In genomic region chr1:38728176-38728908, GRCh38 we compare ENCODE assay signal across 8 cellular contexts.
A peak's percentile ranks its signal among the peaks of the same experiment; 100 is the strongest.
DNase-seq lines count a peak whose midpoint lies in the region; ATAC-seq and TF ChIP-seq lines count a peak whose summit lies in the region.

No MANE protein-coding gene starts in this region.

- H3K4me1 ChIP-seq in PC-3 (ENCODE audit: insufficient read depth, low read length), result peaks cover 8% of the 10 kb centered on the region

- H3K9ac ChIP-seq in PC-3 (ENCODE audit: low read length), result no peak overlapping the region

- no peak overlapping the region for H3K27ac ChIP-seq in PC-3 (ENCODE audit: low read length)

- peaks cover 53% of the 10 kb centered on the region for H3K27me3 ChIP-seq in PC-3 (ENCODE audit: low read length)

- H2AFZ ChIP-seq in PC-3 (ENCODE audit: low read length), result no peak overlapping the region

- DNase-seq in EH (ENCODE audit: low read depth) (peak; percentile 83), PC-3 (peak; percentile 4), fibroblast of the aortic adventitia (ENCODE audit: low read depth) (peak; percentile 70), neural crest cell (ENCODE audit: low read depth, low spot score) (no peak), HCEC 1CT (no peak), COR-L47 (lab: John Stamatoyannopoulos, UW) (no peak), GM19240 (ENCODE audit: insufficient read length, low spot score) (no peak)

- no peaks in the 10 kb centered on the region for H3K9me2 ChIP-seq in PC-3 (replicated peaks; ENCODE audit: low read length)

- no peaks in the 10 kb centered on the region for H4K20me1 ChIP-seq in PC-3 (ENCODE audit: low read length)

- BruUV-seq in PC-3 (replicated peaks; lab: Mats Ljungman, UMichigan), result no TSS peak

- peak overlapping the region; percentile 78 for H3K27ac Mint-ChIP-seq in neural crest cell (ENCODE audit: unreplicated experiment)

- ATAC-seq in PC-3 (no peak), GM18517 (IDR thresholded peaks at IDR 0.05; ENCODE audit: unreplicated experiment) (no peak)

- H3K27me3 Mint-ChIP-seq in neural crest cell (ENCODE audit: low read depth), result peaks cover 33% of the 10 kb centered on the region

- H3K79me2 ChIP-seq in PC-3 (ENCODE audit: low read length), result no peaks in the 10 kb centered on the region

- no peak overlapping the region for H3K4me3 Mint-ChIP-seq in neural crest cell

- no peaks in the 10 kb centered on the region for H3K36me3 Mint-ChIP-seq in neural crest cell (ENCODE audit: low read depth)

- no peaks in the 10 kb centered on the region for H3K9me3 Mint-ChIP-seq in neural crest cell

- H3K4me3 ChIP-seq in PC-3 (ENCODE audit: low read length) (no peak overlapping the region), fibroblast of the aortic adventitia (ENCODE audit: low read depth, low read length) (no peak overlapping the region)

- TF ChIP-seq CTCF in PC-3 (conservative IDR thresholded peaks at IDR 0.05; ENCODE audit: low read depth, low read length), result no peak
- no peak for TF ChIP-seq CTCF in fibroblast of the aortic adventitia (IDR thresholded peaks at IDR 0.05; ENCODE audit: insufficient read depth, low read length)
- TF ChIP-seq CTCF in neural crest cell (conservative IDR thresholded peaks at IDR 0.05), result no peak

- POLR2A ChIA-PET in PC-3 (lab: Charles Lee; ENCODE audit: unreplicated experiment), result no interaction called here

- H3F3A ChIP-seq in PC-3 (ENCODE audit: low read length, unreplicated experiment), result no peaks in the 10 kb centered on the region

- no peak overlapping the region for H3K4me2 ChIP-seq in PC-3 (ENCODE audit: low read length)

- peaks cover 16% of the 10 kb centered on the region for H3K4me1 Mint-ChIP-seq in neural crest cell

- H3K36me3 ChIP-seq in PC-3 (ENCODE audit: low read depth, low read length), result no peaks in the 10 kb centered on the region

- H3K9me3 ChIP-seq in PC-3 (ENCODE audit: low read length), result no peaks in the 10 kb centered on the region

- CTCF ChIA-PET in PC-3 (lab: Charles Lee), result no interaction called here

- intact Hi-C loops in PC-3 (cut with micrococcal nuclease), result no loop called here

Comparison
In these comparisons a context has a peak if more than half of its experiments do, and no peak if none do; other contexts are left out.
1. DNase-seq: peak in EH (single experiment), PC-3 (single experiment) and fibroblast of the aortic adventitia (single experiment); none in neural crest cell (single experiment), HCEC 1CT (single experiment), COR-L47 (single experiment) and GM19240 (single experiment).